In the genomic region with DNA sequence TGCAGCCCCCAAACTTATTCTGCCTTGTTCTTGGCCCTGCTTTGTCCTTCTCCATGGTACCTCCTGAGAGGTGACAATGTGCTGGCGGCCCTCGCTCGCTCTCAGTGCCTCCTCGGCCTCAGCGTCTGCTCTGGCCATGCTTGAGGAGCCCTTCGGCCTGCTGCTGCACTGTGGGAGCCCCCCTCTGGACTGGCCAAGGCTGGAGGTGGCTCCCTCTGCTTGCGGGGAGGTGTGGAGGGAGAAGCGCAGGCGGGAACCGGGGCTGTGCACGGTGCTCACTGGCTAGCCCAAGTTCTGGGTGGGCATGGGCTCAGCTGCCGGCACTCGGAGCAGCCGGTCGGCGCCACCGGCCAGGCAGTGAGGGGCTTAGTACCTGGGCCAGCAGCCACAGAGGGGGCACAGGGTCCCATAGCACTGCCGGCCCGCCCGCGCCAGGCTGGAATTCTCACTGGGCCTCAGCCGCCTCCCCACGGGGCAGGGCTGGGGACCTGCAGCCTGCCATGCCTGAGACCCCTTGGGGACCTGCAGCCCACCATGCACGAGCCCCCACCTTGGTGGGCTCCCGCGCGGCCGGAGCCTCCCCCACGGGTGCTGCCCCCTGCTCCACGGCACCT, we compare ENCODE assay signal across 25 cellular contexts.
"Had no signal": no experiment of that assay in that cellular context is flagged by ENCODE, and none has a peak within 500 bp of the region (broad histone marks: within the 10 kb centered on the region; RNA-seq: fewer than 3 reads in every experiment).

No MANE protein-coding gene starts in this region.

- FAIRE-seq: small intestine, urothelium cell line had no signal

- H3K4me1 ChIP-seq: parathyroid adenoma, right lobe of liver, sigmoid colon, thyroid gland, tibial nerve, vagina had no signal

- H2AFZ ChIP-seq: parathyroid adenoma had no signal

- H3K27ac ChIP-seq: ovary, parathyroid adenoma, psoas muscle, right lobe of liver, sigmoid colon, stomach, thoracic aorta, thyroid gland, tibial nerve, upper lobe of left lung, vagina had no signal

- DNase-seq: nephron progenitor cell; occipital lobe; ovary; posterior cingulate gyrus; psoas muscle; right lobe of liver; sigmoid colon; small intestine; stimulated activated CD4-positive, alpha-beta T cell treated with anti-CD3 and anti-CD28 coated beads, Interleukin-15, amount 100 ng/mL, for 24 hours; stimulated activated CD4-positive, alpha-beta T cell treated with anti-CD3 and anti-CD28 coated beads, Interleukin-2, amount 100 ng/mL, for 24 hours; stimulated activated CD4-positive, alpha-beta T cell treated with anti-CD3 and anti-CD28 coated beads, Interleukin-2, amount 100 ng/mL, for 48 hours; stimulated activated CD4-positive, alpha-beta T cell treated with anti-CD3 and anti-CD28 coated beads, Interleukin-4, amount 100 ng/mL, for 24 hours; stimulated activated naive B cell treated with anti-CD40 and anti-IgM and Interleukin-4, amounts not matched to agents 10 μg/mL and 1 μg/mL and 100 μg/mL, for 72 hours; stimulated activated naive CD4-positive, alpha-beta T cell treated with Interleukin-2 at 50 U/mL for 16 hours; stomach; thyroid gland; trophoblast cell had no signal

- ATAC-seq: natural killer cell treated with Interleukin-12 subunit alpha and Interleukin-12 subunit beta and Interleukin-15 and Interleukin-18, amount 100 ng/mL, for 72 hours; psoas muscle; stimulated activated effector memory CD8-positive, alpha-beta T cell treated with anti-CD3 and anti-CD28 coated beads, Interleukin-12 subunit alpha, Interleukin-12 subunit beta, amount 100 ng/mL, for 72 hours; stimulated activated naive B cell treated with anti-CD40 and anti-IgM and Interleukin-4, amounts not matched to agents 10 μg/mL and 1 μg/mL and 100 μg/mL, for 72 hours had no signal

- H3K27me3 ChIP-seq: ovary, right lobe of liver, sigmoid colon, stomach, thyroid gland, tibial nerve, upper lobe of left lung, vagina had no signal

- H3K9ac ChIP-seq: parathyroid adenoma had no signal

- H3K36me3 ChIP-seq: ovary, right lobe of liver, sigmoid colon, stomach, thoracic aorta, thyroid gland, tibial nerve, upper lobe of left lung, vagina had no signal

- H3K4me3 ChIP-seq: ovary, psoas muscle, right lobe of liver, sigmoid colon, stomach, thoracic aorta, thyroid gland, tibial nerve, upper lobe of left lung, vagina had no signal

- H3K9me3 ChIP-seq: ovary, psoas muscle, right lobe of liver, sigmoid colon, thoracic aorta, thyroid gland, tibial nerve, upper lobe of left lung, vagina had no signal
